ENCODE assay signal across 37 cellular contexts in genomic region chr19:30183807-30184490, GRCh38.
"Had no signal": no experiment of that assay in that cellular context is flagged by ENCODE, and none has a peak within 500 bp of the region (broad histone marks: within the 10 kb centered on the region; RNA-seq: fewer than 3 reads in every experiment).

No MANE protein-coding gene starts in this region.

- ATAC-seq: activated CD8-positive, alpha-beta T cell treated with anti-CD3 and anti-CD28 coated beads for 36 hours; activated naive CD4-positive, alpha-beta T cell treated with anti-CD3 and anti-CD28 coated beads, Interleukin-2, amount 50 U/mL, for 72 hours; activated T-cell treated with anti-CD3 and anti-CD28 coated beads, Interleukin-2, amount 50 U/mL, for 4 hours; activated T-cell treated with anti-CD3 and anti-CD28 coated beads, Interleukin-2, amount 50 U/mL, for 72 hours; activated T-helper 17 cell treated with anti-CD3 and anti-CD28 coated beads, Interleukin-2, amount 50 U/mL, for 72 hours had no signal

- FAIRE-seq: bronchial epithelial cell, TTC549 had no signal

- H3K27me3 Mint-ChIP-seq: activated B cell treated with CpG ODN at 0.5 μM for 24 hours; activated CD4-positive, alpha-beta memory T cell treated with anti-CD3 and anti-CD28 coated beads for 36 hours; activated CD8-positive, alpha-beta T cell treated with anti-CD3 and anti-CD28 coated beads for 36 hours; activated naive CD8-positive, alpha-beta T cell treated with anti-CD3 and anti-CD28 coated beads for 36 hours; activated T-helper 17 cell treated with anti-CD3 and anti-CD28 coated beads, Interleukin-2, amount 50 U/mL, for 72 hours had no signal

- DNase-seq: activated B cell treated with CpG ODN at 0.5 μM for 24 hours; activated CD4-positive, alpha-beta memory T cell treated with anti-CD3 and anti-CD28 coated beads for 36 hours; activated CD4-positive, alpha-beta T cell treated with anti-CD3 and anti-CD28 coated beads for 4 hours; activated CD4-positive, alpha-beta T cell treated with anti-CD3 and anti-CD28 coated beads, Interleukin-2, amount 10 ng/mL, durations not matched to agents 24 days and 14 days; activated CD4-positive, alpha-beta T cell treated with anti-CD3 and anti-CD28 coated beads, Interleukin-2, amount 50 U/mL, for 1 hour; activated CD4-positive, alpha-beta T cell treated with anti-CD3 and anti-CD28 coated beads, Interleukin-2, amount 50 U/mL, for 4 hours; activated CD4-positive, CD25-positive, alpha-beta regulatory T cell treated with anti-CD3 and anti-CD28 coated beads, Interleukin-2, amount 50 U/mL, for 72 hours; activated CD8-positive, alpha-beta memory T cell treated with anti-CD3 and anti-CD28 coated beads, Interleukin-2, amount 50 U/mL, for 4 hours; activated CD8-positive, alpha-beta T cell treated with anti-CD3 and anti-CD28 coated beads for 36 hours; activated effector memory CD4-positive, alpha-beta T cell treated with anti-CD3 and anti-CD28 coated beads, Interleukin-2, amount 50 U/mL, for 16 hours; activated gamma-delta T cell treated with Interleukin-2 at 50 U/mL for 16 hours; activated naive CD4-positive, alpha-beta T cell; activated naive CD4-positive, alpha-beta T cell treated with anti-CD3 and anti-CD28 coated beads for 36 hours; activated naive CD4-positive, alpha-beta T cell treated with anti-CD3 and anti-CD28 coated beads, Interleukin-2, amount 50 U/mL, for 16 hours; activated naive CD8-positive, alpha-beta T cell treated with anti-CD3 and anti-CD28 coated beads for 36 hours; activated T-cell treated with anti-CD3 and anti-CD28 coated beads for 4 hours; activated T-cell treated with anti-CD3 and anti-CD28 coated beads, Interleukin-2, amount 50 U/mL, for 1 hour; activated T-cell treated with anti-CD3 and anti-CD28 coated beads, Interleukin-2, amount 50 U/mL, for 4 hours; activated T-cell treated with anti-CD3 and anti-CD28 coated beads, Interleukin-2, amount 50 U/mL, for 72 hours; amygdala; anterior cingulate cortex; caudate nucleus; cerebellar nuclear complex; colonic mucosa; T-helper 2 cell; T-helper 9 cell had no signal

- H3K27ac ChIP-seq: ascending aorta, cardiac muscle cell, colonic mucosa, VCaP had no signal

- H3K27ac Mint-ChIP-seq: activated B cell treated with CpG ODN at 0.5 μM for 24 hours; activated CD4-positive, alpha-beta memory T cell treated with anti-CD3 and anti-CD28 coated beads for 36 hours; activated CD4-positive, alpha-beta T cell treated with anti-CD3 and anti-CD28 coated beads, Interleukin-2, amount 10 ng/mL, durations not matched to agents 24 days and 14 days; activated CD8-positive, alpha-beta T cell treated with anti-CD3 and anti-CD28 coated beads for 36 hours; activated naive CD4-positive, alpha-beta T cell treated with anti-CD3 and anti-CD28 coated beads for 36 hours; activated naive CD4-positive, alpha-beta T cell treated with anti-CD3 and anti-CD28 coated beads, Interleukin-2, amount 50 U/mL, for 72 hours; activated naive CD8-positive, alpha-beta T cell treated with anti-CD3 and anti-CD28 coated beads for 36 hours; activated T-cell treated with anti-CD3 and anti-CD28 coated beads, Interleukin-2, amount 50 U/mL, for 72 hours; activated T-helper 1 cell treated with anti-CD3 and anti-CD28 coated beads, Interleukin-12 subunit alpha, Interleukin-12 subunit beta, Interleukin-2, Interleukin-4 antibody, amounts not matched to agents 30 ng/mL and 10 ng/mL and 1 ng/mL, durations not matched to agents 14 hours and 24 hours and 36 hours; activated T-helper 17 cell treated with anti-CD3 and anti-CD28 coated beads, Interleukin-2, amount 50 U/mL, for 72 hours; brain; T-helper 2 cell treated with Interferon-gamma antibody and Interleukin-4, amounts not matched to agents 5 μg/mL and 100 μg/mL, for 36 hours had no signal

- H3K4me3 ChIP-seq: ascending aorta, cardiac muscle cell, colonic mucosa had no signal

- H3K36me3 Mint-ChIP-seq: activated CD4-positive, alpha-beta memory T cell treated with anti-CD3 and anti-CD28 coated beads for 36 hours; activated naive CD8-positive, alpha-beta T cell treated with anti-CD3 and anti-CD28 coated beads for 36 hours had no signal

- H3K4me3 Mint-ChIP-seq: activated B cell treated with CpG ODN at 0.5 μM for 24 hours; activated CD4-positive, alpha-beta memory T cell treated with anti-CD3 and anti-CD28 coated beads for 36 hours; activated CD4-positive, alpha-beta T cell treated with anti-CD3 and anti-CD28 coated beads, Interleukin-2, amount 10 ng/mL, durations not matched to agents 24 days and 14 days; activated CD8-positive, alpha-beta T cell treated with anti-CD3 and anti-CD28 coated beads for 36 hours; activated naive CD4-positive, alpha-beta T cell treated with anti-CD3 and anti-CD28 coated beads for 36 hours; activated naive CD8-positive, alpha-beta T cell treated with anti-CD3 and anti-CD28 coated beads for 36 hours; activated T-cell treated with anti-CD3 and anti-CD28 coated beads, Interleukin-2, amount 50 U/mL, for 4 hours; activated T-cell treated with anti-CD3 and anti-CD28 coated beads, Interleukin-2, amount 50 U/mL, for 72 hours; activated T-helper 1 cell treated with anti-CD3 and anti-CD28 coated beads, Interleukin-12 subunit alpha, Interleukin-12 subunit beta, Interleukin-2, Interleukin-4 antibody, amounts not matched to agents 30 ng/mL and 10 ng/mL and 1 ng/mL, durations not matched to agents 14 hours and 24 hours and 36 hours; activated T-helper 17 cell treated with anti-CD3 and anti-CD28 coated beads, Interleukin-2, amount 50 U/mL, for 72 hours; brain; central memory CD8-positive, alpha-beta T cell; T-helper 2 cell treated with Interferon-gamma antibody and Interleukin-4, amounts not matched to agents 5 μg/mL and 100 μg/mL, for 36 hours had no signal

- H3K9me3 ChIP-seq: colonic mucosa had no signal

- H3K4me1 ChIP-seq: ascending aorta, colonic mucosa had no signal

- H3K4me1 Mint-ChIP-seq: activated B cell treated with CpG ODN at 0.5 μM for 24 hours; activated CD4-positive, alpha-beta T cell treated with anti-CD3 and anti-CD28 coated beads, Interleukin-2, amount 10 ng/mL, durations not matched to agents 24 days and 14 days; activated naive CD8-positive, alpha-beta T cell treated with anti-CD3 and anti-CD28 coated beads for 36 hours; activated T-helper 17 cell treated with anti-CD3 and anti-CD28 coated beads, Interleukin-2, amount 50 U/mL, for 72 hours; brain; central memory CD8-positive, alpha-beta T cell had no signal
